In the genomic region with DNA sequence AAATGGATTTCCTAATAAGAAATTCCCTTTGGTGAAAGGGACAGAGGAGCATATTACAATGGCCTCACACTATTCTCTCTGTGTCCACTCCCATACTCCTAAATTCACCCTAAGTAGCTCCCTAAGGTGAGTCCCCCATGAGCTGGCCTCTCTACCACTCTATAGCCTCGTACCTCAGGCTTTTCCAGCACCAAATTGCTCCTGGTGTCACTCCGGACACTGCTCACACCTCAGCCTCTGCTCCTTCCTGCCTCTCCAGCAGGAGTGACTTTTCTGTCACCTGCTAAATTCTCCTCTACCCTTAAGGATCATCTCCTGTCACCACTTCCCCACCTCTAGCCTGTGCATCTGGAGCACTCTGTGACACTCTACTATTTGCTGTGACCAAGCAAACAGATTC, we compare ENCODE assay signal across 30 cellular contexts.
"Had no signal": no experiment of that assay in that cellular context is flagged by ENCODE, and none has a peak within 500 bp of the region (broad histone marks: within the 10 kb centered on the region; RNA-seq: fewer than 3 reads in every experiment).

No MANE protein-coding gene starts in this region.

- H3K27me3 ChIP-seq: neutrophil, ovary, right lobe of liver, sigmoid colon, stomach, thyroid gland, upper lobe of left lung, vagina had no signal

- H3K36me3 ChIP-seq: neutrophil, ovary, right lobe of liver, sigmoid colon, stomach, thoracic aorta, thyroid gland, tibial nerve, upper lobe of left lung, vagina had no signal

- H3K9me3 Mint-ChIP-seq: natural killer cell treated with Interleukin-12 subunit alpha and Interleukin-12 subunit beta and Interleukin-15 and Interleukin-18, amount 100 ng/mL, for 72 hours; stimulated activated effector memory CD8-positive, alpha-beta T cell treated with anti-CD3 and anti-CD28 coated beads, Interleukin-12 subunit alpha, Interleukin-12 subunit beta, amount 100 ng/mL, for 72 hours; stimulated activated naive CD8-positive, alpha-beta T cell treated with anti-CD3 and anti-CD28 coated beads, Interleukin-15, Interleukin-2, amounts not matched to agents 100 ng/mL and 50 ng/mL, for 24 hours had no signal

- H3K27ac ChIP-seq: neutrophil, ovary, parathyroid adenoma, psoas muscle, right lobe of liver, sigmoid colon, stomach, thoracic aorta, thyroid gland, tibial nerve, upper lobe of left lung, vagina had no signal

- H3K4me1 Mint-ChIP-seq: naive B cell; naive thymus-derived CD8-positive, alpha-beta T cell; neural crest cell; stimulated activated effector memory CD8-positive, alpha-beta T cell treated with anti-CD3 and anti-CD28 coated beads, Interleukin-12 subunit alpha, Interleukin-12 subunit beta, amount 100 ng/mL, for 72 hours; stimulated activated naive B cell treated with anti-CD40 and anti-IgM and Interleukin-4, amounts not matched to agents 10 μg/mL and 1 μg/mL and 100 μg/mL, for 72 hours had no signal

- H3K4me3 ChIP-seq: ovary, psoas muscle, right lobe of liver, sigmoid colon, stomach, thoracic aorta, thyroid gland, tibial nerve, upper lobe of left lung, vagina had no signal

- DNase-seq: naive B cell; naive thymus-derived CD8-positive, alpha-beta T cell; nucleus accumbens; ovary; posterior cingulate gyrus; psoas muscle; right cardiac atrium; right lobe of liver; sigmoid colon; small intestine; stimulated activated CD4-positive, alpha-beta T cell treated with anti-CD3 and anti-CD28 coated beads, Interleukin-15, amount 100 ng/mL, for 24 hours; stimulated activated CD4-positive, alpha-beta T cell treated with anti-CD3 and anti-CD28 coated beads, Interleukin-2, amount 100 ng/mL, for 24 hours; stimulated activated CD4-positive, alpha-beta T cell treated with anti-CD3 and anti-CD28 coated beads, Interleukin-2, amount 100 ng/mL, for 48 hours; stimulated activated CD4-positive, alpha-beta T cell treated with anti-CD3 and anti-CD28 coated beads, Interleukin-4, amount 100 ng/mL, for 24 hours; stimulated activated naive B cell treated with anti-CD40 and anti-IgM and Interleukin-4, amounts not matched to agents 10 μg/mL and 1 μg/mL and 100 μg/mL, for 72 hours; stimulated activated naive CD4-positive, alpha-beta T cell treated with Interleukin-2 at 50 U/mL for 16 hours; stomach; thyroid gland; trophoblast cell; upper lobe of left lung had no signal

- H3K4me3 Mint-ChIP-seq: naive B cell; naive thymus-derived CD8-positive, alpha-beta T cell; natural killer cell treated with Interleukin-12 subunit alpha and Interleukin-12 subunit beta and Interleukin-15 and Interleukin-18, amount 100 ng/mL, for 72 hours; neural crest cell; stimulated activated effector memory CD8-positive, alpha-beta T cell treated with anti-CD3 and anti-CD28 coated beads, Interleukin-12 subunit alpha, Interleukin-12 subunit beta, amount 100 ng/mL, for 72 hours; stimulated activated naive B cell treated with anti-CD40 and anti-IgM and Interleukin-4, amounts not matched to agents 10 μg/mL and 1 μg/mL and 100 μg/mL, for 72 hours; stimulated activated naive CD8-positive, alpha-beta T cell treated with anti-CD3 and anti-CD28 coated beads, Interleukin-15, Interleukin-2, amounts not matched to agents 100 ng/mL and 50 ng/mL, for 24 hours had no signal

- H3K9me3 ChIP-seq: neutrophil, ovary, psoas muscle, right lobe of liver, sigmoid colon, thoracic aorta, thyroid gland, tibial nerve, upper lobe of left lung, vagina had no signal

- H3K9ac ChIP-seq: parathyroid adenoma had no signal

- H2AFZ ChIP-seq: parathyroid adenoma had no signal

- H3K27ac Mint-ChIP-seq: naive B cell; naive thymus-derived CD8-positive, alpha-beta T cell; natural killer cell treated with Interleukin-12 subunit alpha and Interleukin-12 subunit beta and Interleukin-15 and Interleukin-18, amount 100 ng/mL, for 72 hours; progenitor cell of endocrine pancreas; stimulated activated effector memory CD8-positive, alpha-beta T cell treated with anti-CD3 and anti-CD28 coated beads, Interleukin-12 subunit alpha, Interleukin-12 subunit beta, amount 100 ng/mL, for 72 hours; stimulated activated naive B cell treated with anti-CD40 and anti-IgM and Interleukin-4, amounts not matched to agents 10 μg/mL and 1 μg/mL and 100 μg/mL, for 72 hours; stimulated activated naive CD8-positive, alpha-beta T cell treated with anti-CD3 and anti-CD28 coated beads, Interleukin-15, Interleukin-2, amounts not matched to agents 100 ng/mL and 50 ng/mL, for 24 hours had no signal

- H3K4me1 ChIP-seq: parathyroid adenoma, psoas muscle, right lobe of liver, sigmoid colon, stomach, thyroid gland, tibial nerve, upper lobe of left lung, vagina had no signal

- H3K79me2 ChIP-seq: parathyroid adenoma had no signal

- H3K36me3 Mint-ChIP-seq: naive B cell; naive thymus-derived CD8-positive, alpha-beta T cell; natural killer cell treated with Interleukin-12 subunit alpha and Interleukin-12 subunit beta and Interleukin-15 and Interleukin-18, amount 100 ng/mL, for 72 hours; stimulated activated effector memory CD8-positive, alpha-beta T cell treated with anti-CD3 and anti-CD28 coated beads, Interleukin-12 subunit alpha, Interleukin-12 subunit beta, amount 100 ng/mL, for 72 hours; stimulated activated naive B cell treated with anti-CD40 and anti-IgM and Interleukin-4, amounts not matched to agents 10 μg/mL and 1 μg/mL and 100 μg/mL, for 72 hours had no signal
